1 cellular context compared by ENCODE assay signal in genomic region chr14:77376771-77377501, GRCh38.
A peak's percentile ranks its signal among the peaks of the same experiment; 100 is the strongest.
TF ChIP-seq lines count a peak whose summit lies in the region.

SAMD15 (plus strand) TSS chr14:77377379; CDS start chr14:77377419, 40 bp downstream.
A gene with protein sequence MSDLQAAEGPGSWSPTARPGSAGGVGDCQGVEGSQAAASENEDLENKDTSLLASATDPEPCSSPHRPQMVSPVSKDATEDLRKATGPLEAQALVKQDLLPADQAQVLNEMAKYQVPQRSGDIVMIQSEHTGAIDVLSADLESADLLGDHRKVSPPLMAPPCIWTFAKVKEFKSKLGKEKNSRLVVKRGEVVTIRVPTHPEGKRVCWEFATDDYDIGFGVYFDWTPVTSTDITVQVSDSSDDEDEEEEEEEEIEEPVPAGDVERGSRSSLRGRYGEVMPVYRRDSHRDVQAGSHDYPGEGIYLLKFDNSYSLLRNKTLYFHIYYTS (minus strand): TSS chr14:77377094. CDS start chr14:77377053, 41 bp downstream.

TF ChIP-seq in HepG2, 621 proteins besides CTCF, POLR2A, EP300 and RAD21 (continued from another document and continues in another):
- TF ChIP-seq, protein P1, sequence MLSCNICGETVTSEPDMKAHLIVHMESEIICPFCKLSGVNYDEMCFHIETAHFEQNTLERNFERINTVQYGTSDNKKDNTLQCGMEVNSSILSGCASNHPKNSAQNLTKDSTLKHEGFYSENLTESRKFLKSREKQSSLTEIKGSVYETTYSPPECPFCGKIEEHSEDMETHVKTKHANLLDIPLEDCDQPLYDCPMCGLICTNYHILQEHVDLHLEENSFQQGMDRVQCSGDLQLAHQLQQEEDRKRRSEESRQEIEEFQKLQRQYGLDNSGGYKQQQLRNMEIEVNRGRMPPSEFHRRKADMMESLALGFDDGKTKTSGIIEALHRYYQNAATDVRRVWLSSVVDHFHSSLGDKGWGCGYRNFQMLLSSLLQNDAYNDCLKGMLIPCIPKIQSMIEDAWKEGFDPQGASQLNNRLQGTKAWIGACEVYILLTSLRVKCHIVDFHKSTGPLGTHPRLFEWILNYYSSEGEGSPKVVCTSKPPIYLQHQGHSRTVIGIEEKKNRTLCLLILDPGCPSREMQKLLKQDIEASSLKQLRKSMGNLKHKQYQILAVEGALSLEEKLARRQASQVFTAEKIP (CRISPR knock-in tag; IDR thresholded peaks at IDR 0.05; ENCODE audit: borderline replicate concordance): no peak
- TF ChIP-seq SNAPC4 (CRISPR knock-in tag; IDR thresholded peaks at IDR 0.05): no peak
- 0 out of 2 replicates have a peak, but pooled peaks have one; percentile 27 for TF ChIP-seq ZNF263 (CRISPR knock-in tag; IDR thresholded peaks at IDR 0.05)
- TF ChIP-seq IRF1 (CRISPR knock-in tag; IDR thresholded peaks at IDR 0.05; ENCODE audit: low read depth): no peak
- TF ChIP-seq ZSCAN12 (CRISPR knock-in tag; IDR thresholded peaks at IDR 0.05): peak; percentile 90
- TF ChIP-seq TRIM22 (IDR thresholded peaks at IDR 0.05): no peak
- no peak for TF ChIP-seq ZFP82 (CRISPR knock-in tag; IDR thresholded peaks at IDR 0.05; ENCODE audit: borderline replicate concordance)
- TF ChIP-seq MEF2D (CRISPR knock-in tag; IDR thresholded peaks at IDR 0.05): 0 out of 2 replicates have a peak, but pooled peaks have one; percentile 45
- peak; percentile 50; the same call in 1 of the 2 replicates for TF ChIP-seq TBX2 (CRISPR knock-in tag; IDR thresholded peaks at IDR 0.05; ENCODE audit: borderline replicate concordance)
- 0 out of 2 replicates have a peak, but pooled peaks have one; percentile 35 for TF ChIP-seq ZNF614 (CRISPR knock-in tag; IDR thresholded peaks at IDR 0.05; ENCODE audit: borderline replicate concordance)
- TF ChIP-seq ZNF788 (CRISPR knock-in tag; IDR thresholded peaks at IDR 0.05; ENCODE audit: borderline replicate concordance): no peak
- TF ChIP-seq HDAC1 (CRISPR knock-in tag; IDR thresholded peaks at IDR 0.05): peak; percentile 90
- 0 out of 2 replicates have a peak, but pooled peaks have one; percentile 60 for TF ChIP-seq ZNF607 (CRISPR knock-in tag; IDR thresholded peaks at IDR 0.05; ENCODE audit: borderline replicate concordance)
- peak; percentile 31; the same call in 1 of the 2 replicates for TF ChIP-seq HOMEZ (CRISPR knock-in tag; IDR thresholded peaks at IDR 0.05; ENCODE audit: low read depth)
- TF ChIP-seq ZNF451 (CRISPR knock-in tag; IDR thresholded peaks at IDR 0.05): peak; percentile 48; the same call in 1 of the 2 replicates
- TF ChIP-seq YEATS4 (CRISPR knock-in tag; IDR thresholded peaks at IDR 0.05; ENCODE audit: borderline replicate concordance): peak; percentile 81; the same call in 1 of the 2 replicates
- peak; percentile 50; the same call in 1 of the 2 replicates for TF ChIP-seq ZBTB42 (CRISPR knock-in tag; IDR thresholded peaks at IDR 0.05)
- peak; percentile 73 for TF ChIP-seq KMT2B (CRISPR knock-in tag; IDR thresholded peaks at IDR 0.05)
- peak; percentile 81 for TF ChIP-seq HIVEP1 (CRISPR knock-in tag; IDR thresholded peaks at IDR 0.05)
- peak; percentile 78 for TF ChIP-seq ASH2L (IDR thresholded peaks at IDR 0.05; ENCODE audit: insufficient read length, low read depth, low read length)
- TF ChIP-seq, protein P2, sequence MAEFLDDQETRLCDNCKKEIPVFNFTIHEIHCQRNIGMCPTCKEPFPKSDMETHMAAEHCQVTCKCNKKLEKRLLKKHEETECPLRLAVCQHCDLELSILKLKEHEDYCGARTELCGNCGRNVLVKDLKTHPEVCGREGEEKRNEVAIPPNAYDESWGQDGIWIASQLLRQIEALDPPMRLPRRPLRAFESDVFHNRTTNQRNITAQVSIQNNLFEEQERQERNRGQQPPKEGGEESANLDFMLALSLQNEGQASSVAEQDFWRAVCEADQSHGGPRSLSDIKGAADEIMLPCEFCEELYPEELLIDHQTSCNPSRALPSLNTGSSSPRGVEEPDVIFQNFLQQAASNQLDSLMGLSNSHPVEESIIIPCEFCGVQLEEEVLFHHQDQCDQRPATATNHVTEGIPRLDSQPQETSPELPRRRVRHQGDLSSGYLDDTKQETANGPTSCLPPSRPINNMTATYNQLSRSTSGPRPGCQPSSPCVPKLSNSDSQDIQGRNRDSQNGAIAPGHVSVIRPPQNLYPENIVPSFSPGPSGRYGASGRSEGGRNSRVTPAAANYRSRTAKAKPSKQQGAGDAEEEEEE (CRISPR knock-in tag; IDR thresholded peaks at IDR 0.05; ENCODE audit: borderline replicate concordance): no peak
- no peak for TF ChIP-seq ZFP41 (CRISPR knock-in tag; IDR thresholded peaks at IDR 0.05; ENCODE audit: borderline replicate concordance)
- TF ChIP-seq DMAP1 (CRISPR knock-in tag; IDR thresholded peaks at IDR 0.05): peak; percentile 63; the same call in 1 of the 2 replicates
- peak; percentile 54; the same call in 1 of the 2 replicates for TF ChIP-seq ZNF160 (CRISPR knock-in tag; IDR thresholded peaks at IDR 0.05)
- TF ChIP-seq SIN3B (IDR thresholded peaks at IDR 0.05; ENCODE audit: low read length): peak; percentile 49; the same call in 1 of the 2 replicates
- TF ChIP-seq, protein P3, sequence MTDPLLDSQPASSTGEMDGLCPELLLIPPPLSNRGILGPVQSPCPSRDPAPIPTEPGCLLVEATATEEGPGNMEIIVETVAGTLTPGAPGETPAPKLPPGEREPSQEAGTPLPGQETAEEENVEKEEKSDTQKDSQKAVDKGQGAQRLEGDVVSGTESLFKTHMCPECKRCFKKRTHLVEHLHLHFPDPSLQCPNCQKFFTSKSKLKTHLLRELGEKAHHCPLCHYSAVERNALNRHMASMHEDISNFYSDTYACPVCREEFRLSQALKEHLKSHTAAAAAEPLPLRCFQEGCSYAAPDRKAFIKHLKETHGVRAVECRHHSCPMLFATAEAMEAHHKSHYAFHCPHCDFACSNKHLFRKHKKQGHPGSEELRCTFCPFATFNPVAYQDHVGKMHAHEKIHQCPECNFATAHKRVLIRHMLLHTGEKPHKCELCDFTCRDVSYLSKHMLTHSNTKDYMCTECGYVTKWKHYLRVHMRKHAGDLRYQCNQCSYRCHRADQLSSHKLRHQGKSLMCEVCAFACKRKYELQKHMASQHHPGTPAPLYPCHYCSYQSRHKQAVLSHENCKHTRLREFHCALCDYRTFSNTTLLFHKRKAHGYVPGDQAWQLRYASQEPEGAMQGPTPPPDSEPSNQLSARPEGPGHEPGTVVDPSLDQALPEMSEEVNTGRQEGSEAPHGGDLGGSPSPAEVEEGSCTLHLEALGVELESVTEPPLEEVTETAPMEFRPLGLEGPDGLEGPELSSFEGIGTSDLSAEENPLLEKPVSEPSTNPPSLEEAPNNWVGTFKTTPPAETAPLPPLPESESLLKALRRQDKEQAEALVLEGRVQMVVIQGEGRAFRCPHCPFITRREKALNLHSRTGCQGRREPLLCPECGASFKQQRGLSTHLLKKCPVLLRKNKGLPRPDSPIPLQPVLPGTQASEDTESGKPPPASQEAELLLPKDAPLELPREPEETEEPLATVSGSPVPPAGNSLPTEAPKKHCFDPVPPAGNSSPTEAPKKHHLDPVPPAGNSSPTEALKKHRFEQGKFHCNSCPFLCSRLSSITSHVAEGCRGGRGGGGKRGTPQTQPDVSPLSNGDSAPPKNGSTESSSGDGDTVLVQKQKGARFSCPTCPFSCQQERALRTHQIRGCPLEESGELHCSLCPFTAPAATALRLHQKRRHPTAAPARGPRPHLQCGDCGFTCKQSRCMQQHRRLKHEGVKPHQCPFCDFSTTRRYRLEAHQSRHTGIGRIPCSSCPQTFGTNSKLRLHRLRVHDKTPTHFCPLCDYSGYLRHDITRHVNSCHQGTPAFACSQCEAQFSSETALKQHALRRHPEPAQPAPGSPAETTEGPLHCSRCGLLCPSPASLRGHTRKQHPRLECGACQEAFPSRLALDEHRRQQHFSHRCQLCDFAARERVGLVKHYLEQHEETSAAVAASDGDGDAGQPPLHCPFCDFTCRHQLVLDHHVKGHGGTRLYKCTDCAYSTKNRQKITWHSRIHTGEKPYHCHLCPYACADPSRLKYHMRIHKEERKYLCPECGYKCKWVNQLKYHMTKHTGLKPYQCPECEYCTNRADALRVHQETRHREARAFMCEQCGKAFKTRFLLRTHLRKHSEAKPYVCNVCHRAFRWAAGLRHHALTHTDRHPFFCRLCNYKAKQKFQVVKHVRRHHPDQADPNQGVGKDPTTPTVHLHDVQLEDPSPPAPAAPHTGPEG (CRISPR knock-in tag; IDR thresholded peaks at IDR 0.05): 0 out of 2 replicates have a peak, but pooled peaks have one; percentile 49
- TF ChIP-seq, protein P4, sequence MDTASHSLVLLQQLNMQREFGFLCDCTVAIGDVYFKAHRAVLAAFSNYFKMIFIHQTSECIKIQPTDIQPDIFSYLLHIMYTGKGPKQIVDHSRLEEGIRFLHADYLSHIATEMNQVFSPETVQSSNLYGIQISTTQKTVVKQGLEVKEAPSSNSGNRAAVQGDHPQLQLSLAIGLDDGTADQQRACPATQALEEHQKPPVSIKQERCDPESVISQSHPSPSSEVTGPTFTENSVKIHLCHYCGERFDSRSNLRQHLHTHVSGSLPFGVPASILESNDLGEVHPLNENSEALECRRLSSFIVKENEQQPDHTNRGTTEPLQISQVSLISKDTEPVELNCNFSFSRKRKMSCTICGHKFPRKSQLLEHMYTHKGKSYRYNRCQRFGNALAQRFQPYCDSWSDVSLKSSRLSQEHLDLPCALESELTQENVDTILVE (CRISPR knock-in tag; IDR thresholded peaks at IDR 0.05): 0 out of 2 replicates have a peak, but pooled peaks have one; percentile 31
- TF ChIP-seq, protein P5, sequence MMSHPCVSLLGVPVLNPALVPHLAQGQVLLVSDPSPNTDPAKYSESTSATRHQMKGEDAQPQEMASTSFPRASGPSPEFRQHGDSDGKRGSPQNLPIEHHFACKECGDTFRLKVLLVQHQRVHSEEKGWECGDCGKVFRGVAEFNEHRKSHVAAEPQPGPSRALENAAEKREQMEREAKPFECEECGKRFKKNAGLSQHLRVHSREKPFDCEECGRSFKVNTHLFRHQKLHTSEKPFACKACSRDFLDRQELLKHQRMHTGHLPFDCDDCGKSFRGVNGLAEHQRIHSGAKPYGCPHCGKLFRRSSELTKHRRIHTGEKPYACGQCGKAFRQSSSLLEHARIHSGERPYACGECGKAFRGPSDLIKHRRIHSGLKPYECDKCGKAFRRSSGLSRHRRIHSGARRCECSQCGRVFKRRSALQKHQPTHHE (CRISPR knock-in tag; IDR thresholded peaks at IDR 0.05; ENCODE audit: borderline replicate concordance): no peak
- TF ChIP-seq, protein P6, sequence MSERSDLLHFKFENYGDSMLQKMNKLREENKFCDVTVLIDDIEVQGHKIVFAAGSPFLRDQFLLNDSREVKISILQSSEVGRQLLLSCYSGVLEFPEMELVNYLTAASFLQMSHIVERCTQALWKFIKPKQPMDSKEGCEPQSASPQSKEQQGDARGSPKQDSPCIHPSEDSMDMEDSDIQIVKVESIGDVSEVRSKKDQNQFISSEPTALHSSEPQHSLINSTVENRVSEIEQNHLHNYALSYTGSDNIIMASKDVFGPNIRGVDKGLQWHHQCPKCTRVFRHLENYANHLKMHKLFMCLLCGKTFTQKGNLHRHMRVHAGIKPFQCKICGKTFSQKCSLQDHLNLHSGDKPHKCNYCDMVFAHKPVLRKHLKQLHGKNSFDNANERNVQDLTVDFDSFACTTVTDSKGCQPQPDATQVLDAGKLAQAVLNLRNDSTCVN (CRISPR knock-in tag; IDR thresholded peaks at IDR 0.05; ENCODE audit: borderline replicate concordance): 0 out of 2 replicates have a peak, but pooled peaks have one; percentile 19
